In genomic region chr16:4215106-4215505, GRCh38 we compare ENCODE assay signal across 1 cellular context.
TF ChIP-seq lines count a peak whose summit lies in the region.

No MANE protein-coding gene starts in this region.

TF ChIP-seq in H1, 55 proteins besides CTCF, POLR2A, EP300 and RAD21:
- TF ChIP-seq FOSL1 (IDR thresholded peaks at IDR 0.05; ENCODE audit: insufficient read depth, low read depth, low read length) (no peak), SAP30 (IDR thresholded peaks at IDR 0.05; ENCODE audit: insufficient read depth, insufficient replicate concordance, low read length) (no peak), CBX5 (IDR thresholded peaks at IDR 0.05; ENCODE audit: low read depth, low read length) (no peak), EZH2 (IDR thresholded peaks at IDR 0.05; ENCODE audit: low read depth, low read length, severe bottlenecking) (no peak), TAF1 (IDR thresholded peaks at IDR 0.05; ENCODE audit: low read depth, low read length) (no peak), POU5F1 (IDR thresholded peaks at IDR 0.05; ENCODE audit: low read depth, low read length) (no peak), SP1 (IDR thresholded peaks at IDR 0.05; ENCODE audit: low read depth, low read length) (no peak), E2F6 (IDR thresholded peaks at IDR 0.05) (no peak), ATF2 (IDR thresholded peaks at IDR 0.05; ENCODE audit: low read length) (no peak), NANOG (IDR thresholded peaks at IDR 0.05; ENCODE audit: insufficient read depth, low read depth, low read length, poor library complexity, severe bottlenecking) (no peak)
- TF ChIP-seq, protein P1, sequence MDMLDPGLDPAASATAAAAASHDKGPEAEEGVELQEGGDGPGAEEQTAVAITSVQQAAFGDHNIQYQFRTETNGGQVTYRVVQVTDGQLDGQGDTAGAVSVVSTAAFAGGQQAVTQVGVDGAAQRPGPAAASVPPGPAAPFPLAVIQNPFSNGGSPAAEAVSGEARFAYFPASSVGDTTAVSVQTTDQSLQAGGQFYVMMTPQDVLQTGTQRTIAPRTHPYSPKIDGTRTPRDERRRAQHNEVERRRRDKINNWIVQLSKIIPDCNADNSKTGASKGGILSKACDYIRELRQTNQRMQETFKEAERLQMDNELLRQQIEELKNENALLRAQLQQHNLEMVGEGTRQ (IDR thresholded peaks at IDR 0.05; ENCODE audit: low read length), result no peak
- TF ChIP-seq, protein P2, sequence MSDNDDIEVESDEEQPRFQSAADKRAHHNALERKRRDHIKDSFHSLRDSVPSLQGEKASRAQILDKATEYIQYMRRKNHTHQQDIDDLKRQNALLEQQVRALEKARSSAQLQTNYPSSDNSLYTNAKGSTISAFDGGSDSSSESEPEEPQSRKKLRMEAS (IDR thresholded peaks at IDR 0.05), result no peak
